In genomic region chr2:64406407-64406774, GRCh38 we compare ENCODE assay signal across 15 cellular contexts. TPM values are rescaled to one million over a fixed set of nuclear protein-coding genes. Genes with fewer than 3 reads are reported as not detected.
A peak's percentile ranks its signal among the peaks of the same experiment; 100 is the strongest.
DNase-seq lines count a peak whose midpoint lies in the region; ATAC-seq and TF ChIP-seq lines count a peak whose summit lies in the region.
"Had no signal": no experiment of that assay in that cellular context is flagged by ENCODE, and none has a peak within 500 bp of the region (broad histone marks: within the 10 kb centered on the region; RNA-seq: fewer than 3 reads in every experiment).

No MANE protein-coding gene starts in this region.

- H3K9me3 ChIP-seq in HCT116 (ENCODE audit: control insufficient read depth in 1 of 2, insufficient read depth in 1 of 2, low read depth in 1 of 2, low read length in 2 of 2) (no peaks in the 10 kb centered on the region), colonic mucosa (no peaks in the 10 kb centered on the region), mesenchymal stem cell (ENCODE audit: control insufficient read depth, low read length) (no peaks in the 10 kb centered on the region), spleen (no peaks in the 10 kb centered on the region), upper lobe of right lung (no peaks in the 10 kb centered on the region)

- peak overlapping the region in 1 of 2 experiments; percentile 75 for H2BK12ac ChIP-seq in mesenchymal stem cell (ENCODE audit: low read length in 2 of 2)

- H3K79me2 ChIP-seq in HCT116 (ENCODE audit: insufficient read depth, low read length): no peaks in the 10 kb centered on the region

- H3K9me2 ChIP-seq in HCT116 (ENCODE audit: insufficient read depth): no peaks in the 10 kb centered on the region

- peaks cover 3 to 21% of the 10 kb centered on the region in 2 experiments; a peak in 3 of 4 replicates for H3K4me1 ChIP-seq in HCT116 (ENCODE audit: control insufficient read depth in 1 of 2, insufficient read depth in 2 of 2, low read length in 2 of 2)
- H3K4me1 ChIP-seq in colonic mucosa: peaks cover 22% of the 10 kb centered on the region
- H3K4me1 ChIP-seq in mesenchymal stem cell (ENCODE audit: control insufficient read depth, insufficient read depth, low read depth, low read length): peaks cover 3% of the 10 kb centered on the region
- peaks cover 17 to 56% (median 39%) of the 10 kb centered on the region in 6 donors for H3K4me1 ChIP-seq in spleen
- H3K4me1 ChIP-seq in upper lobe of right lung: peaks cover 41% of the 10 kb centered on the region

- H2BK120ac ChIP-seq in mesenchymal stem cell (ENCODE audit: low read depth, low read length): no peak overlapping the region

- H2BK5ac ChIP-seq in mesenchymal stem cell (ENCODE audit: low read depth, low read length, poor library complexity, severe bottlenecking): no peak overlapping the region

- H3K4me2 ChIP-seq in HCT116 (ENCODE audit: low read length): 0 out of 2 replicates have a peak overlapping the region, but pooled peaks have one; percentile 3
- no peak overlapping the region for H3K4me2 ChIP-seq in mesenchymal stem cell (ENCODE audit: low read length, poor library complexity, severe bottlenecking)

- no peaks in the 10 kb centered on the region for H3K4me1 Mint-ChIP-seq in activated T-cell treated with anti-CD3 and anti-CD28 coated beads, Interleukin-2, amount 50 U/mL, for 24 hours (ENCODE audit: low read depth)

- no peaks in the 10 kb centered on the region for H3K36me3 ChIP-seq in HCT116 (ENCODE audit: control insufficient read depth in 1 of 2, insufficient read depth in 2 of 2, low read length in 2 of 2)
- no peaks in the 10 kb centered on the region for H3K36me3 ChIP-seq in colonic mucosa
- H3K36me3 ChIP-seq in mesenchymal stem cell (ENCODE audit: control insufficient read depth in 1 of 2, insufficient read depth in 2 of 2, low read depth in 1 of 2, low read length in 2 of 2): no peaks in the 10 kb centered on the region
- H3K36me3 ChIP-seq in spleen: no peaks in the 10 kb centered on the region
- no peaks in the 10 kb centered on the region for H3K36me3 ChIP-seq in upper lobe of right lung

- H4K8ac ChIP-seq in mesenchymal stem cell (ENCODE audit: low read length): no peak overlapping the region

- H2AFZ ChIP-seq in HCT116 (ENCODE audit: low read depth, low read length, poor library complexity, severe bottlenecking): no peak overlapping the region
- H2AFZ ChIP-seq in mesenchymal stem cell (ENCODE audit: low read depth, low read length): no peak overlapping the region

- RAD21 ChIA-PET in HCT116 (lab: Charles Lee; ENCODE audit: low non-redundant PET in 1 of 2, low total read pairs in 2 of 2, uncharacterized antibody in 2 of 2, unreplicated experiment in 2 of 2): no interaction called here

- no peaks in the 10 kb centered on the region for H4K20me1 ChIP-seq in HCT116 (ENCODE audit: insufficient read depth)

- H3K27ac Mint-ChIP-seq in activated T-cell treated with anti-CD3 and anti-CD28 coated beads, Interleukin-2, amount 50 U/mL, for 24 hours: no peak overlapping the region
- H3K27ac Mint-ChIP-seq: activated T-helper 2 cell treated with anti-CD3 and anti-CD28 coated beads, Interferon-gamma antibody, Interleukin-2, Interleukin-4, amounts not matched to agents 10 μg/mL and 5 μg/mL and 100 μg/mL, durations not matched to agents 14 hours and 24 hours and 36 hours; B cell had no signal

- 88% methylated on average over 2 of the region's 2 CpGs for WGBS in mesenchymal stem cell
- 67 to 82% (median 76%) methylated on average over 2 of the region's 2 CpGs for WGBS in spleen, 5 donors

- TF ChIP-seq POLR2A in HCT116 (IDR thresholded peaks at IDR 0.05; ENCODE audit: borderline replicate concordance, extremely low read depth, insufficient read depth, insufficient read length): no peak
- no peak for TF ChIP-seq POLR2A in spleen (IDR thresholded peaks at IDR 0.05)

- H3K79me1 ChIP-seq in mesenchymal stem cell (replicated peaks; ENCODE audit: low read length, poor library complexity, severe bottlenecking): no peaks in the 10 kb centered on the region

- H2AK5ac ChIP-seq in mesenchymal stem cell (ENCODE audit: low read length, severe bottlenecking): no peak overlapping the region

- H3K18ac ChIP-seq in mesenchymal stem cell (ENCODE audit: low read depth in 1 of 2, low read length in 2 of 2): peak overlapping the region; percentile 59 to 64

- TF ChIP-seq CTCF in HCT116 (IDR thresholded peaks at IDR 0.05 in 2 of 3, conservative IDR thresholded peaks at IDR 0.05 in 1 of 3; ENCODE audit: borderline replicate concordance in 1 of 3, insufficient read depth in 1 of 3, low read depth in 2 of 3, low read length in 2 of 3) (no peak), colonic mucosa (IDR thresholded peaks at IDR 0.05) (no peak), spleen (IDR thresholded peaks at IDR 0.05 in 8 of 11, conservative IDR thresholded peaks at IDR 0.05 in 3 of 11) (no peak), upper lobe of right lung (IDR thresholded peaks at IDR 0.05) (no peak)

- POLR2A ChIA-PET in HCT116 (lab: Charles Lee): interaction anchor here (0.5 kb wide), 1 partner anchor 424 kb away, joined by 4 read pairs; no protein-coding TSS in a partner anchor

- no peak overlapping the region for H3K4me3 Mint-ChIP-seq in activated T-cell treated with anti-CD3 and anti-CD28 coated beads, Interleukin-2, amount 50 U/mL, for 24 hours
- H3K4me3 Mint-ChIP-seq: B cell had no signal

- H3K36me3 Mint-ChIP-seq in activated T-cell treated with anti-CD3 and anti-CD28 coated beads, Interleukin-2, amount 50 U/mL, for 24 hours (ENCODE audit: low read depth): no peaks in the 10 kb centered on the region

- H3K14ac ChIP-seq in mesenchymal stem cell (ENCODE audit: low read length in 2 of 2): no peak overlapping the region

- ATAC-seq in HCT116 (no peak), upper lobe of right lung (no peak)

- no peak overlapping the region for H3K4me3 ChIP-seq in HCT116 (replicated peaks in 1 of 2; ENCODE audit: low read depth in 1 of 2, low read length in 2 of 2)
- H3K4me3 ChIP-seq in colonic mucosa: no peak overlapping the region
- H3K4me3 ChIP-seq in mesenchymal stem cell (ENCODE audit: insufficient read depth in 1 of 2, low read depth in 1 of 2, low read length in 2 of 2): peak overlapping the region in 1 of 2 experiments; percentile 76
- H3K4me3 ChIP-seq in spleen: no peak overlapping the region
- H3K4me3 ChIP-seq in upper lobe of right lung: no peak overlapping the region

- H3K27me3 Mint-ChIP-seq in activated T-cell treated with anti-CD3 and anti-CD28 coated beads, Interleukin-2, amount 50 U/mL, for 24 hours: no peaks in the 10 kb centered on the region
- H3K27me3 Mint-ChIP-seq: B cell had no signal

- peak overlapping the region; percentile 58 for H4K91ac ChIP-seq in mesenchymal stem cell (ENCODE audit: low read length)

- H3K23ac ChIP-seq in mesenchymal stem cell (ENCODE audit: low read length in 2 of 2): no peak overlapping the region

- H3K27me3 ChIP-seq in HCT116 (ENCODE audit: insufficient read depth, low read length): no peaks in the 10 kb centered on the region; the same call in 1 of the 2 replicates
- no peaks in the 10 kb centered on the region for H3K27me3 ChIP-seq in colonic mucosa
- peaks cover 3 to 19% of the 10 kb centered on the region in 2 experiments for H3K27me3 ChIP-seq in mesenchymal stem cell (ENCODE audit: control insufficient read depth in 1 of 2, insufficient read depth in 1 of 2, low read length in 2 of 2)
- no peaks in the 10 kb centered on the region for H3K27me3 ChIP-seq in spleen (replicated peaks in 1 of 7)
- no peaks in the 10 kb centered on the region for H3K27me3 ChIP-seq in upper lobe of right lung

- no peak for TF ChIP-seq RAD21 in HCT116 (IDR thresholded peaks at IDR 0.05; ENCODE audit: low read depth)

- CTCF ChIA-PET in HCT116 (lab: Charles Lee): no interaction called here

- H3K9ac ChIP-seq in HCT116 (ENCODE audit: low read length): no peak overlapping the region
- peak overlapping the region in 1 of 2 donors; percentile 76 for H3K9ac ChIP-seq in colonic mucosa (ENCODE audit: low read depth in 2 of 2, low read length in 2 of 2)
- peak overlapping the region; percentile 83 for H3K9ac ChIP-seq in mesenchymal stem cell (ENCODE audit: low read length)

- H3K9me3 Mint-ChIP-seq in activated T-cell treated with anti-CD3 and anti-CD28 coated beads, Interleukin-2, amount 50 U/mL, for 24 hours: no peaks in the 10 kb centered on the region
- H3K9me3 Mint-ChIP-seq: activated T-helper 2 cell treated with anti-CD3 and anti-CD28 coated beads, Interferon-gamma antibody, Interleukin-2, Interleukin-4, amounts not matched to agents 10 μg/mL and 5 μg/mL and 100 μg/mL, durations not matched to agents 14 hours and 24 hours and 36 hours had no signal

- intact Hi-C loops in HCT116 (cut with micrococcal nuclease) (no loop called here), colonic mucosa (cut with DNase I) (loop anchor here (5.0 kb wide), 1 partner anchor 46 kb away; the partner anchor contains the start of gene LGALSL), spleen (cut with DNase I; ENCODE audit: low total_unique reads) (no loop called here), upper lobe of right lung (cut with DNase I) (no loop called here)

- H3K4ac ChIP-seq in mesenchymal stem cell (ENCODE audit: low read depth in 1 of 2, low read length in 2 of 2): no peak overlapping the region

- BruUV-seq in HCT116 (replicated peaks; lab: Mats Ljungman, UMichigan): no TSS peak

- no peak overlapping the region for H3K27ac ChIP-seq in HCT116 (ENCODE audit: low read depth, low read length)
- peak overlapping the region; percentile 77 for H3K27ac ChIP-seq in colonic mucosa
- no peak overlapping the region for H3K27ac ChIP-seq in mesenchymal stem cell (ENCODE audit: low read length, poor library complexity, severe bottlenecking)
- peak overlapping the region in 7 of 8 donors; percentile 43 to 86 (median 79) for H3K27ac ChIP-seq in spleen
- H3K27ac ChIP-seq in upper lobe of right lung: no peak overlapping the region

- H2BK15ac ChIP-seq in mesenchymal stem cell (ENCODE audit: low read depth, poor library complexity, severe bottlenecking): no peak overlapping the region

- DNase-seq in HCT116 (ENCODE audit: low read depth, low spot score) (no peak), colonic mucosa (peak; percentile 98), mesenchymal stem cell (no peak), spleen (no peak), upper lobe of right lung (no peak), middle frontal gyrus (ENCODE audit: extremely low spot score, low spot score) (no peak)
- no peak for DNase-seq in activated T-cell treated with anti-CD3 and anti-CD28 coated beads, Interleukin-2, amount 50 U/mL, for 24 hours
- no peak for DNase-seq in activated CD4-positive, CD25-positive, alpha-beta regulatory T cell treated with anti-CD3 and anti-CD28 coated beads, Interleukin-2, amount 50 U/mL, for 72 hours
- DNase-seq: erythroblast, GF-D8, islet precursor cell, NCI-H1417, RPMI8226 had no signal

TF ChIP-seq in HCT116, 20 proteins besides CTCF, POLR2A, EP300 and RAD21 (continues in another document):
- no peak for TF ChIP-seq POLR2AphosphoS5 (IDR thresholded peaks at IDR 0.05; ENCODE audit: low read depth, low read length)
- TF ChIP-seq CBX3 (IDR thresholded peaks at IDR 0.05; ENCODE audit: low read depth): no peak
- no peak for TF ChIP-seq EZH2 (IDR thresholded peaks at IDR 0.05)

RNA-seq across cellular contexts. Expression of gene LGALSL, which starts 47.6 kb away (rescaled TPM):
- total RNA-seq in HCT116 (2021; ENCODE audit: unreplicated experiment) (14.2 TPM), colonic mucosa (10 to 100 TPM; 26.4 to 34.8 TPM), spleen (10 to 100 TPM in 6 of 7 donors, 1 to 10 TPM in 1; 8.2 to 16.6 (median 13.3) TPM), upper lobe of right lung (43.2 TPM)
- polyA plus RNA-seq in HCT116 (2012): 23.0 and 24.0 TPM in 2 replicates
- 8.2 TPM for polyA plus RNA-seq in mesenchymal stem cell (2013, experiment 1 of 2)
- 9.2 TPM for polyA plus RNA-seq in mesenchymal stem cell (2013, experiment 2 of 2)
- polyA plus RNA-seq in spleen: 1 to 10 TPM; 2.4 to 4.8 (median 2.4) TPM

Comparison
In these comparisons a context has a peak if more than half of its experiments do, and no peak if none do; other contexts are left out.
1. H3K27ac ChIP-seq: peak in colonic mucosa (single experiment) and spleen (7 of 8); none in HCT116 (single experiment), mesenchymal stem cell (single experiment) and upper lobe of right lung (single experiment).